Comparison of ENCODE assay signal across 13 cellular contexts in genomic region chr9:35277171-35277520, GRCh38.
DNase-seq lines count a peak whose midpoint lies in the region; ATAC-seq, FAIRE-seq and TF ChIP-seq lines count a peak whose summit lies in the region.
"Had no signal": no experiment of that assay in that cellular context is flagged by ENCODE, and none has a peak within 500 bp of the region (broad histone marks: within the 10 kb centered on the region; RNA-seq: fewer than 3 reads in every experiment).

No MANE protein-coding gene starts in this region.

- no peak for TF ChIP-seq CTCF in astrocyte (IDR thresholded peaks at IDR 0.05; ENCODE audit: insufficient read depth, low read depth, low read length)
- no peak for TF ChIP-seq CTCF in spleen (IDR thresholded peaks at IDR 0.05 in 8 of 11, conservative IDR thresholded peaks at IDR 0.05 in 3 of 11)

- H3K27me3 ChIP-seq in astrocyte (ENCODE audit: insufficient read depth, low read length) (no peaks in the 10 kb centered on the region), spleen (replicated peaks in 1 of 7) (no peaks in the 10 kb centered on the region)

- H4K20me1 ChIP-seq in astrocyte (ENCODE audit: insufficient read depth, low read length), result no peaks in the 10 kb centered on the region

- WGBS in spleen, 5 donors, result 67 to 83% (median 79%) methylated on average over 1 of the region's 1 CpG

- H3K4me3 Mint-ChIP-seq in astrocyte (ENCODE audit: unreplicated experiment), result no peak overlapping the region
- H3K4me3 Mint-ChIP-seq: activated CD4-positive, alpha-beta T cell treated with anti-CD3 and anti-CD28 coated beads for 36 hours had no signal

- no peak overlapping the region for H3K27ac Mint-ChIP-seq in astrocyte (ENCODE audit: unreplicated experiment)
- H3K27ac Mint-ChIP-seq: activated CD4-positive, alpha-beta T cell treated with anti-CD3 and anti-CD28 coated beads for 36 hours had no signal

- H3K36me3 Mint-ChIP-seq in astrocyte (ENCODE audit: low read depth, unreplicated experiment), result peaks cover 3% of the 10 kb centered on the region

- no peaks in the 10 kb centered on the region for H3K9me3 Mint-ChIP-seq in astrocyte (ENCODE audit: unreplicated experiment)

- TF ChIP-seq POLR2A in spleen (IDR thresholded peaks at IDR 0.05), result no peak

- no peaks in the 10 kb centered on the region for H3K27me3 Mint-ChIP-seq in astrocyte (ENCODE audit: low read depth, unreplicated experiment)
- H3K27me3 Mint-ChIP-seq: activated CD4-positive, alpha-beta T cell treated with anti-CD3 and anti-CD28 coated beads for 36 hours had no signal

- intact Hi-C loops in spleen (cut with DNase I; ENCODE audit: low total_unique reads), result no loop called here

- H3K79me2 ChIP-seq in astrocyte (ENCODE audit: insufficient read depth, low read length), result no peaks in the 10 kb centered on the region

- H3K4me2 ChIP-seq in astrocyte (ENCODE audit: low read length), result peak overlapping the region; percentile 63
- H3K4me2 ChIP-seq: PC-9 had no signal

- H2AFZ ChIP-seq in astrocyte (ENCODE audit: low read depth, low read length), result no peak overlapping the region
- H2AFZ ChIP-seq: PC-9 had no signal

- peak; percentile 5 for DNase-seq in HCEC 1CT
- no peak for DNase-seq in astrocyte (ENCODE audit: low read depth)
- DNase-seq in iris pigment epithelial cell (ENCODE audit: low read depth), result peak; percentile 34
- DNase-seq in spleen, result no peak
- no peak for DNase-seq in activated CD4-positive, CD25-positive, alpha-beta regulatory T cell treated with anti-CD3 and anti-CD28 coated beads, Interleukin-2, amount 50 U/mL, for 72 hours
- DNase-seq in SHP77 treated with DMSO at 0.1 percent for 48 hours (lab: John Stamatoyannopoulos, UW), result no peak
- DNase-seq: activated CD4-positive, alpha-beta T cell treated with anti-CD3 and anti-CD28 coated beads for 36 hours; DMS153; NCI-H1105 treated with DMSO at 0.1 percent for 48 hours; NCI-H446; PC-9; retina had no signal

- H3K27ac ChIP-seq in astrocyte (ENCODE audit: low read depth, low read length) (no peak overlapping the region), spleen (peak overlapping the region in 5 of 8 donors; percentile 31 to 68 (median 58))
- H3K27ac ChIP-seq: PC-9 had no signal

- H3K9me3 ChIP-seq in astrocyte (ENCODE audit: insufficient read depth, low read depth, low read length) (no peaks in the 10 kb centered on the region), spleen (no peaks in the 10 kb centered on the region)

- peak; percentile 13 for FAIRE-seq in astrocyte (lab: Jason Lieb, UNC)

- peaks cover 16% of the 10 kb centered on the region for H3K4me1 ChIP-seq in astrocyte (ENCODE audit: insufficient read depth, low read length)
- peaks cover 0 to 25% (median 19%) of the 10 kb centered on the region in 6 donors for H3K4me1 ChIP-seq in spleen

- H3K9ac ChIP-seq in astrocyte (ENCODE audit: low read length), result no peak overlapping the region

- H3K36me3 ChIP-seq in astrocyte (ENCODE audit: insufficient read depth, low read length), result no peaks in the 10 kb centered on the region
- no peaks in the 10 kb centered on the region for H3K36me3 ChIP-seq in spleen

- H3K4me1 Mint-ChIP-seq in astrocyte (ENCODE audit: low read depth, unreplicated experiment), result peaks cover 4% of the 10 kb centered on the region

- ATAC-seq in HG03460 (IDR thresholded peaks at IDR 0.05; ENCODE audit: unreplicated experiment), result no peak

- no peak overlapping the region for H3K4me3 ChIP-seq in astrocyte (ENCODE audit: insufficient read depth, low read depth, low read length)
- peak overlapping the region in 1 of 8 donors; percentile 27 for H3K4me3 ChIP-seq in spleen
- H3K4me3 ChIP-seq: PC-9 had no signal

Comparison
In these comparisons a context has a peak if more than half of its experiments do, and no peak if none do; other contexts are left out.
1. DNase-seq: peak in HCEC 1CT (single experiment) and iris pigment epithelial cell (single experiment); none in astrocyte (single experiment), spleen (single experiment), activated CD4-positive, CD25-positive, alpha-beta regulatory T cell treated with anti-CD3 and anti-CD28 coated beads, Interleukin-2, amount 50 U/mL, for 72 hours (single experiment) and SHP77 treated with DMSO at 0.1 percent for 48 hours (single experiment).